In the genomic region with DNA sequence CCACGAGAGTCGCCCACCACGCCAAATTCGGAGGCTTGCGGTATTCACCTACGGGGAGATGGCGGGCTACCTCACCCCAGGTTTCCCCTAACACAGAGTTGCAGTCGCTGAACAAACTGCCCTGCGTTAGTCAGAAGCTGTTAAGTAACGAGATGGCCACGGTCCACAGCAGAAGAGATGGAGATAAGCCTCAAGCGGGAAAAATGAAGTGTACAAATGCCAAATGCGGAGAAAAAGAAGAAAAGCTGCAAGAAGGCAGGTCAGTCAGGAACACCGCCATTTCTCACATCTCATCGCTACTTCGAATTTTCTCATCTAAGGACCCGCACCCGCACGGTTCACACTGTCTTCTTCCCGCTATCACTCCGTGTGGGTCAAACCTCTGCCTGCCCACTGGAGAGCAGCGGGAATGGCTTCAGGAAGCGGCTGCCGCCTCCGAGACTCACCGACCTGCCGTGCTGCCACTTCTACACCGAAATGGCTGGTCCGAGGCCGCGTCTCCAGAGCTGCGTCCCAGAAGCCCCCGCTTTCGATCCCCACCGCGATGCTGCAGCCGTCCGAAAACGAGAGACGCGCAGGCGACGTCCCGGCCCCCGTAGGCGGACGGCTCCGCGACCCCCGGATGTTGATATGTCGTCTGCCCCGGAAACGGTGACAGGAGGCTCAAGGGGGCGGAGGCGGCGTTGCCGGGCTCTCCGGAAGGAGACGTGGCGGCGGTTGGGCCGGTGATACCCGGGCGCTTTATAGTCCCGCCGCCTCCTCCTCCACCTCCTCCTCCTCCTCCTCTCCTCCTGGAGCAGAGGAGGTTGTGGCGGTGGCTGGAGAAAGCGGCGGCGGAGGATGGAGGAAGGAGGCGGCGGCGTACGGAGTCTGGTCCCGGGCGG, we compare ENCODE assay signal across 1 cellular context.
TF ChIP-seq lines count a peak whose summit lies in the region.

A gene with protein sequence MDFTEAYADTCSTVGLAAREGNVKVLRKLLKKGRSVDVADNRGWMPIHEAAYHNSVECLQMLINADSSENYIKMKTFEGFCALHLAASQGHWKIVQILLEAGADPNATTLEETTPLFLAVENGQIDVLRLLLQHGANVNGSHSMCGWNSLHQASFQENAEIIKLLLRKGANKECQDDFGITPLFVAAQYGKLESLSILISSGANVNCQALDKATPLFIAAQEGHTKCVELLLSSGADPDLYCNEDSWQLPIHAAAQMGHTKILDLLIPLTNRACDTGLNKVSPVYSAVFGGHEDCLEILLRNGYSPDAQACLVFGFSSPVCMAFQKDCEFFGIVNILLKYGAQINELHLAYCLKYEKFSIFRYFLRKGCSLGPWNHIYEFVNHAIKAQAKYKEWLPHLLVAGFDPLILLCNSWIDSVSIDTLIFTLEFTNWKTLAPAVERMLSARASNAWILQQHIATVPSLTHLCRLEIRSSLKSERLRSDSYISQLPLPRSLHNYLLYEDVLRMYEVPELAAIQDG (minus strand): TSS at position 583 of the 884 bp plus-strand sequence. CDS start 21,381 bp downstream, outside the sequence.
A gene with protein sequence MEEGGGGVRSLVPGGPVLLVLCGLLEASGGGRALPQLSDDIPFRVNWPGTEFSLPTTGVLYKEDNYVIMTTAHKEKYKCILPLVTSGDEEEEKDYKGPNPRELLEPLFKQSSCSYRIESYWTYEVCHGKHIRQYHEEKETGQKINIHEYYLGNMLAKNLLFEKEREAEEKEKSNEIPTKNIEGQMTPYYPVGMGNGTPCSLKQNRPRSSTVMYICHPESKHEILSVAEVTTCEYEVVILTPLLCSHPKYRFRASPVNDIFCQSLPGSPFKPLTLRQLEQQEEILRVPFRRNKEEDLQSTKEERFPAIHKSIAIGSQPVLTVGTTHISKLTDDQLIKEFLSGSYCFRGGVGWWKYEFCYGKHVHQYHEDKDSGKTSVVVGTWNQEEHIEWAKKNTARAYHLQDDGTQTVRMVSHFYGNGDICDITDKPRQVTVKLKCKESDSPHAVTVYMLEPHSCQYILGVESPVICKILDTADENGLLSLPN (plus strand): TSS at position 674 of the 884 bp plus-strand sequence. CDS start 167 bp downstream, at position 841.

TF ChIP-seq in WTC11, 78 proteins besides CTCF, POLR2A, EP300 and RAD21 (continued from another document):
- TF ChIP-seq, protein P1, sequence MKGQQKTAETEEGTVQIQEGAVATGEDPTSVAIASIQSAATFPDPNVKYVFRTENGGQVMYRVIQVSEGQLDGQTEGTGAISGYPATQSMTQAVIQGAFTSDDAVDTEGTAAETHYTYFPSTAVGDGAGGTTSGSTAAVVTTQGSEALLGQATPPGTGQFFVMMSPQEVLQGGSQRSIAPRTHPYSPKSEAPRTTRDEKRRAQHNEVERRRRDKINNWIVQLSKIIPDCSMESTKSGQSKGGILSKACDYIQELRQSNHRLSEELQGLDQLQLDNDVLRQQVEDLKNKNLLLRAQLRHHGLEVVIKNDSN (CRISPR knock-in tag; IDR thresholded peaks at IDR 0.05): peak; percentile 13; the same call in 1 of the 2 replicates
- TF ChIP-seq TEAD4 (CRISPR knock-in tag; IDR thresholded peaks at IDR 0.05) (peak; percentile 77; the same call in 1 of the 2 replicates), TCF7 (CRISPR knock-in tag; IDR thresholded peaks at IDR 0.05; ENCODE audit: low read depth) (no peak), CREM (CRISPR knock-in tag; IDR thresholded peaks at IDR 0.05) (peak; percentile 86), RELA (CRISPR knock-in tag; IDR thresholded peaks at IDR 0.05; ENCODE audit: borderline replicate concordance) (no peak), FOXK1 (CRISPR knock-in tag; IDR thresholded peaks at IDR 0.05) (peak; percentile 100), JAZF1 (CRISPR knock-in tag; IDR thresholded peaks at IDR 0.05) (no peak), NFATC4 (CRISPR knock-in tag; IDR thresholded peaks at IDR 0.05) (no peak), ZNF671 (CRISPR knock-in tag; IDR thresholded peaks at IDR 0.05) (no peak), NFE2L1 (CRISPR knock-in tag; IDR thresholded peaks at IDR 0.05) (no peak), KAT7 (CRISPR knock-in tag; IDR thresholded peaks at IDR 0.05; ENCODE audit: borderline replicate concordance) (no peak), CREB1 (CRISPR knock-in tag; IDR thresholded peaks at IDR 0.05) (peak; percentile 26; the same call in 1 of the 2 replicates), IRF2 (CRISPR knock-in tag; IDR thresholded peaks at IDR 0.05; ENCODE audit: borderline replicate concordance, low read depth) (no peak), ZBTB21 (CRISPR knock-in tag; IDR thresholded peaks at IDR 0.05; ENCODE audit: borderline replicate concordance) (no peak), ZNF416 (CRISPR knock-in tag; IDR thresholded peaks at IDR 0.05) (no peak), TEAD1 (CRISPR knock-in tag; IDR thresholded peaks at IDR 0.05) (peak; percentile 74), ESRRA (CRISPR knock-in tag; IDR thresholded peaks at IDR 0.05; ENCODE audit: borderline replicate concordance) (no peak), MXD4 (CRISPR knock-in tag; IDR thresholded peaks at IDR 0.05; ENCODE audit: borderline replicate concordance) (no peak)
- TF ChIP-seq, protein P2, sequence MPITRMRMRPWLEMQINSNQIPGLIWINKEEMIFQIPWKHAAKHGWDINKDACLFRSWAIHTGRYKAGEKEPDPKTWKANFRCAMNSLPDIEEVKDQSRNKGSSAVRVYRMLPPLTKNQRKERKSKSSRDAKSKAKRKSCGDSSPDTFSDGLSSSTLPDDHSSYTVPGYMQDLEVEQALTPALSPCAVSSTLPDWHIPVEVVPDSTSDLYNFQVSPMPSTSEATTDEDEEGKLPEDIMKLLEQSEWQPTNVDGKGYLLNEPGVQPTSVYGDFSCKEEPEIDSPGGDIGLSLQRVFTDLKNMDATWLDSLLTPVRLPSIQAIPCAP (CRISPR knock-in tag; IDR thresholded peaks at IDR 0.05): no peak
- TF ChIP-seq, protein P3, sequence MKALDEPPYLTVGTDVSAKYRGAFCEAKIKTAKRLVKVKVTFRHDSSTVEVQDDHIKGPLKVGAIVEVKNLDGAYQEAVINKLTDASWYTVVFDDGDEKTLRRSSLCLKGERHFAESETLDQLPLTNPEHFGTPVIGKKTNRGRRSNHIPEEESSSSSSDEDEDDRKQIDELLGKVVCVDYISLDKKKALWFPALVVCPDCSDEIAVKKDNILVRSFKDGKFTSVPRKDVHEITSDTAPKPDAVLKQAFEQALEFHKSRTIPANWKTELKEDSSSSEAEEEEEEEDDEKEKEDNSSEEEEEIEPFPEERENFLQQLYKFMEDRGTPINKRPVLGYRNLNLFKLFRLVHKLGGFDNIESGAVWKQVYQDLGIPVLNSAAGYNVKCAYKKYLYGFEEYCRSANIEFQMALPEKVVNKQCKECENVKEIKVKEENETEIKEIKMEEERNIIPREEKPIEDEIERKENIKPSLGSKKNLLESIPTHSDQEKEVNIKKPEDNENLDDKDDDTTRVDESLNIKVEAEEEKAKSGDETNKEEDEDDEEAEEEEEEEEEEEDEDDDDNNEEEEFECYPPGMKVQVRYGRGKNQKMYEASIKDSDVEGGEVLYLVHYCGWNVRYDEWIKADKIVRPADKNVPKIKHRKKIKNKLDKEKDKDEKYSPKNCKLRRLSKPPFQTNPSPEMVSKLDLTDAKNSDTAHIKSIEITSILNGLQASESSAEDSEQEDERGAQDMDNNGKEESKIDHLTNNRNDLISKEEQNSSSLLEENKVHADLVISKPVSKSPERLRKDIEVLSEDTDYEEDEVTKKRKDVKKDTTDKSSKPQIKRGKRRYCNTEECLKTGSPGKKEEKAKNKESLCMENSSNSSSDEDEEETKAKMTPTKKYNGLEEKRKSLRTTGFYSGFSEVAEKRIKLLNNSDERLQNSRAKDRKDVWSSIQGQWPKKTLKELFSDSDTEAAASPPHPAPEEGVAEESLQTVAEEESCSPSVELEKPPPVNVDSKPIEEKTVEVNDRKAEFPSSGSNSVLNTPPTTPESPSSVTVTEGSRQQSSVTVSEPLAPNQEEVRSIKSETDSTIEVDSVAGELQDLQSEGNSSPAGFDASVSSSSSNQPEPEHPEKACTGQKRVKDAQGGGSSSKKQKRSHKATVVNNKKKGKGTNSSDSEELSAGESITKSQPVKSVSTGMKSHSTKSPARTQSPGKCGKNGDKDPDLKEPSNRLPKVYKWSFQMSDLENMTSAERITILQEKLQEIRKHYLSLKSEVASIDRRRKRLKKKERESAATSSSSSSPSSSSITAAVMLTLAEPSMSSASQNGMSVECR (CRISPR knock-in tag; IDR thresholded peaks at IDR 0.05; ENCODE audit: borderline replicate concordance): peak; percentile 72; the same call in 1 of the 2 replicates
- TF ChIP-seq, protein P4, sequence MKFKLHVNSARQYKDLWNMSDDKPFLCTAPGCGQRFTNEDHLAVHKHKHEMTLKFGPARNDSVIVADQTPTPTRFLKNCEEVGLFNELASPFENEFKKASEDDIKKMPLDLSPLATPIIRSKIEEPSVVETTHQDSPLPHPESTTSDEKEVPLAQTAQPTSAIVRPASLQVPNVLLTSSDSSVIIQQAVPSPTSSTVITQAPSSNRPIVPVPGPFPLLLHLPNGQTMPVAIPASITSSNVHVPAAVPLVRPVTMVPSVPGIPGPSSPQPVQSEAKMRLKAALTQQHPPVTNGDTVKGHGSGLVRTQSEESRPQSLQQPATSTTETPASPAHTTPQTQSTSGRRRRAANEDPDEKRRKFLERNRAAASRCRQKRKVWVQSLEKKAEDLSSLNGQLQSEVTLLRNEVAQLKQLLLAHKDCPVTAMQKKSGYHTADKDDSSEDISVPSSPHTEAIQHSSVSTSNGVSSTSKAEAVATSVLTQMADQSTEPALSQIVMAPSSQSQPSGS (CRISPR knock-in tag; IDR thresholded peaks at IDR 0.05; ENCODE audit: borderline replicate concordance, low read depth): no peak
- TF ChIP-seq, protein P5, sequence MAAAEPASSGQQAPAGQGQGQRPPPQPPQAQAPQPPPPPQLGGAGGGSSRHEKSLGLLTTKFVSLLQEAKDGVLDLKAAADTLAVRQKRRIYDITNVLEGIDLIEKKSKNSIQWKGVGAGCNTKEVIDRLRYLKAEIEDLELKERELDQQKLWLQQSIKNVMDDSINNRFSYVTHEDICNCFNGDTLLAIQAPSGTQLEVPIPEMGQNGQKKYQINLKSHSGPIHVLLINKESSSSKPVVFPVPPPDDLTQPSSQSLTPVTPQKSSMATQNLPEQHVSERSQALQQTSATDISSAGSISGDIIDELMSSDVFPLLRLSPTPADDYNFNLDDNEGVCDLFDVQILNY (CRISPR knock-in tag; IDR thresholded peaks at IDR 0.05): peak; percentile 85; the same call in 1 of the 2 replicates
- TF ChIP-seq, protein P6, sequence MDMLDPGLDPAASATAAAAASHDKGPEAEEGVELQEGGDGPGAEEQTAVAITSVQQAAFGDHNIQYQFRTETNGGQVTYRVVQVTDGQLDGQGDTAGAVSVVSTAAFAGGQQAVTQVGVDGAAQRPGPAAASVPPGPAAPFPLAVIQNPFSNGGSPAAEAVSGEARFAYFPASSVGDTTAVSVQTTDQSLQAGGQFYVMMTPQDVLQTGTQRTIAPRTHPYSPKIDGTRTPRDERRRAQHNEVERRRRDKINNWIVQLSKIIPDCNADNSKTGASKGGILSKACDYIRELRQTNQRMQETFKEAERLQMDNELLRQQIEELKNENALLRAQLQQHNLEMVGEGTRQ (CRISPR knock-in tag; IDR thresholded peaks at IDR 0.05): no peak
